In genomic region chr22:35458547-35459422, GRCh38 we compare ENCODE assay signal across 19 cellular contexts. TPM values are rescaled to one million over a fixed set of nuclear protein-coding genes. Genes with fewer than 3 reads are reported as not detected.
DNase-seq lines count a peak whose midpoint lies in the region; ATAC-seq and TF ChIP-seq lines count a peak whose summit lies in the region.
"Had no signal": no experiment of that assay in that cellular context is flagged by ENCODE, and none has a peak within 500 bp of the region (broad histone marks: within the 10 kb centered on the region; RNA-seq: fewer than 3 reads in every experiment).

No MANE protein-coding gene starts in this region.

- TF ChIP-seq POLR2A in gastroesophageal sphincter (IDR thresholded peaks at IDR 0.05), result no peak

- H3K79me1 ChIP-seq in mesenchymal stem cell (replicated peaks; ENCODE audit: low read length, poor library complexity, severe bottlenecking), result no peaks in the 10 kb centered on the region

- BruUV-seq in Panc1 (replicated peaks; lab: Mats Ljungman, UMichigan), result no TSS peak

- peak overlapping the region; percentile 34 for H2BK15ac ChIP-seq in mesenchymal stem cell (ENCODE audit: low read depth, poor library complexity, severe bottlenecking)

- no peak overlapping the region for H4K91ac ChIP-seq in mesenchymal stem cell (ENCODE audit: low read length)

- TF ChIP-seq EP300 in gastroesophageal sphincter (IDR thresholded peaks at IDR 0.05), result no peak

- TF ChIP-seq CTCF in Panc1 (IDR thresholded peaks at IDR 0.05) (no peak), psoas muscle (IDR thresholded peaks at IDR 0.05) (no peak), gastroesophageal sphincter (IDR thresholded peaks at IDR 0.05) (no peak)

- no peak overlapping the region for H2AFZ ChIP-seq in mesenchymal stem cell (ENCODE audit: low read depth, low read length)

- in situ Hi-C loops in Panc1 (cut with HindIII; ENCODE audit: low pct_unique_long_range_greater_than_20kb, low sequenced_read_pairs), result no loop called here

- intact Hi-C loops in Panc1 (cut with micrococcal nuclease; ENCODE audit: unreplicated experiment) (no loop called here), psoas muscle (cut with DNase I) (no loop called here)

- no peak overlapping the region for H2AK5ac ChIP-seq in mesenchymal stem cell (ENCODE audit: low read length, severe bottlenecking)

- H4K8ac ChIP-seq in mesenchymal stem cell (ENCODE audit: low read length), result no peak overlapping the region

- H3K27me3 ChIP-seq in H7 (ENCODE audit: control insufficient read depth, insufficient read depth, low read length) (no peaks in the 10 kb centered on the region; the same call in 1 of the 2 replicates), Panc1 (ENCODE audit: control insufficient read depth, insufficient read depth, low read length) (no peaks in the 10 kb centered on the region), mesenchymal stem cell (ENCODE audit: control insufficient read depth in 1 of 2, insufficient read depth in 1 of 2, low read length in 2 of 2) (peaks cover 15 to 18% of the 10 kb centered on the region in 2 experiments), psoas muscle (ENCODE audit: insufficient read depth in 3 of 3, low read length in 2 of 3) (no peaks in the 10 kb centered on the region), gastroesophageal sphincter (no peaks in the 10 kb centered on the region)
- H3K27me3 ChIP-seq: thyroid gland had no signal

- CTCF ChIA-PET in Panc1 (lab: Charles Lee), result interaction anchor here (0.6 kb wide), 1 partner anchor 21 kb away, joined by 5 read pairs; no protein-coding TSS in a partner anchor

- DNase-seq in H7 (peak; percentile 45), NCI-H146 (lab: John Stamatoyannopoulos, UW) (peak; percentile 94), Panc1 (ENCODE audit: low read depth, low spot score) (no peak), mesenchymal stem cell (no peak), psoas muscle (no peak), T1000 (lab: John Stamatoyannopoulos, UW) (no peak)
- DNase-seq: activated CD8-positive, alpha-beta memory T cell treated with anti-CD3 and anti-CD28 coated beads for 24 hours; DMS 273 treated with DMSO at 0.1 percent for 48 hours; effector CD8-positive, alpha-beta T cell; Kasumi-1; kidney; NCI-H1436; stimulated activated CD4-positive, alpha-beta T cell treated with anti-CD3 and anti-CD28 coated beads, Interleukin-12 subunit alpha, Interleukin-12 subunit beta, amount 100 ng/mL, for 4 hours; T-helper 1 cell; thyroid gland; WERI-Rb-1 had no signal

- H3K36me3 ChIP-seq in H7 (replicated peaks; ENCODE audit: control insufficient read depth, insufficient read depth, low read length) (no peaks in the 10 kb centered on the region; the same call in none of the 2 replicates), Panc1 (ENCODE audit: control insufficient read depth, insufficient read depth, low read length) (no peaks in the 10 kb centered on the region), mesenchymal stem cell (ENCODE audit: control insufficient read depth in 1 of 2, insufficient read depth in 2 of 2, low read depth in 1 of 2, low read length in 2 of 2) (no peaks in the 10 kb centered on the region), psoas muscle (ENCODE audit: insufficient read depth in 1 of 2, low read depth in 1 of 2) (no peaks in the 10 kb centered on the region), gastroesophageal sphincter (no peaks in the 10 kb centered on the region)
- H3K36me3 ChIP-seq: thyroid gland, WERI-Rb-1 had no signal

- no peak overlapping the region for H2BK120ac ChIP-seq in mesenchymal stem cell (ENCODE audit: low read depth, low read length)

- H3K27ac ChIP-seq in Panc1 (ENCODE audit: low read length), result no peak overlapping the region
- H3K27ac ChIP-seq in mesenchymal stem cell (ENCODE audit: low read length, poor library complexity, severe bottlenecking), result no peak overlapping the region
- H3K27ac ChIP-seq in psoas muscle, result no peak overlapping the region
- H3K27ac ChIP-seq in gastroesophageal sphincter, result no peak overlapping the region
- H3K27ac ChIP-seq: thyroid gland, WERI-Rb-1 had no signal

- H3K4ac ChIP-seq in mesenchymal stem cell (ENCODE audit: low read depth in 1 of 2, low read length in 2 of 2), result no peak overlapping the region

- no peak overlapping the region for H3K9ac ChIP-seq in mesenchymal stem cell (ENCODE audit: low read length)

- peak; percentile 23 for ATAC-seq in Panc1
- ATAC-seq in psoas muscle, result no peak
- ATAC-seq in gastroesophageal sphincter, result no peak
- ATAC-seq: natural killer cell treated with Interleukin-12 subunit alpha and Interleukin-12 subunit beta and Interleukin-15 and Interleukin-18, amount 100 ng/mL, for 72 hours; Right ventricle myocardium inferior had no signal

- H3K4me1 ChIP-seq in Panc1 (ENCODE audit: control insufficient read depth, insufficient read depth, low read length) (no peaks in the 10 kb centered on the region), mesenchymal stem cell (ENCODE audit: control insufficient read depth, insufficient read depth, low read depth, low read length) (peaks cover 3% of the 10 kb centered on the region), psoas muscle (no peaks in the 10 kb centered on the region), gastroesophageal sphincter (peaks cover 0 to 9% (median 0%) of the 10 kb centered on the region in 3 donors)
- H3K4me1 ChIP-seq: thyroid gland had no signal

- no peak overlapping the region for H3K23ac ChIP-seq in mesenchymal stem cell (ENCODE audit: low read length in 2 of 2)

- H3K18ac ChIP-seq in mesenchymal stem cell (ENCODE audit: low read depth in 1 of 2, low read length in 2 of 2), result no peak overlapping the region

- POLR2A ChIA-PET in Panc1 (lab: Charles Lee), result no interaction called here

- no peak overlapping the region for H3K4me3 ChIP-seq in H7 (ENCODE audit: insufficient read depth, low read depth, low read length)
- no peak overlapping the region for H3K4me3 ChIP-seq in Panc1 (ENCODE audit: low read depth in 2 of 2, low read length in 2 of 2)
- H3K4me3 ChIP-seq in mesenchymal stem cell (ENCODE audit: insufficient read depth in 1 of 2, low read depth in 1 of 2, low read length in 2 of 2), result no peak overlapping the region
- H3K4me3 ChIP-seq in psoas muscle, result no peak overlapping the region
- no peak overlapping the region for H3K4me3 ChIP-seq in gastroesophageal sphincter
- H3K4me3 ChIP-seq: thyroid gland had no signal

- no peaks in the 10 kb centered on the region for H3K9me3 ChIP-seq in Panc1 (ENCODE audit: control insufficient read depth, insufficient read depth, low read depth, low read length)
- H3K9me3 ChIP-seq in mesenchymal stem cell (ENCODE audit: control insufficient read depth, low read length), result no peaks in the 10 kb centered on the region
- H3K9me3 ChIP-seq in psoas muscle, result no peaks in the 10 kb centered on the region
- H3K9me3 ChIP-seq in gastroesophageal sphincter, result no peaks in the 10 kb centered on the region
- H3K9me3 ChIP-seq: thyroid gland had no signal

- H3K14ac ChIP-seq in mesenchymal stem cell (ENCODE audit: low read length in 2 of 2), result no peak overlapping the region

- no peak overlapping the region for H2BK5ac ChIP-seq in mesenchymal stem cell (ENCODE audit: low read depth, low read length, poor library complexity, severe bottlenecking)

- WGBS in mesenchymal stem cell, result 91% methylated on average over 17 of the region's 18 CpGs
- WGBS in psoas muscle, 3 donors, result 78 to 82% (median 80%) methylated on average over 18 of the region's 18 CpGs
- WGBS in gastroesophageal sphincter (ENCODE audit: low coverage in 1 of 2), 2 donors, result 90% methylated on average over 6 to 8 of the region's 18 CpGs

- H3K4me2 ChIP-seq in mesenchymal stem cell (ENCODE audit: low read length, poor library complexity, severe bottlenecking), result no peak overlapping the region

- no peak overlapping the region for H2BK12ac ChIP-seq in mesenchymal stem cell (ENCODE audit: low read length in 2 of 2)

RNA-seq across cellular contexts. Expression of gene MCM5, which starts 58.8 kb away (rescaled TPM):
- total RNA-seq in H7 (2014; rRNA removed; shearing (Covaris generic)), result 266 and 322 TPM in 2 replicates
- total RNA-seq in Panc1 (2021; ENCODE audit: unreplicated experiment) (122 TPM), psoas muscle (10 to 100 TPM in 3 of 4 donors, 1 to 10 TPM in 1; 9.1 to 13.6 (median 10.9) TPM), gastroesophageal sphincter (10 to 100 TPM; 14.5 to 19.2 (median 15.3) TPM)
- 119 TPM for polyA plus RNA-seq in Panc1 (2012; ENCODE audit: insufficient read length)
- polyA plus RNA-seq in mesenchymal stem cell (2013, experiment 1 of 2), result 6.9 TPM
- 7.5 TPM for polyA plus RNA-seq in mesenchymal stem cell (2013, experiment 2 of 2)
- polyA plus RNA-seq in psoas muscle, result 1 to 10 TPM; 6.4 to 7.3 (median 6.9) TPM

Comparison
In these comparisons a context has a peak if more than half of its experiments do, and no peak if none do; other contexts are left out.
1. DNase-seq: peak in H7 (single experiment) and NCI-H146 (single experiment); none in Panc1 (single experiment), mesenchymal stem cell (single experiment), psoas muscle (0 of 2) and T1000 (single experiment).